ENCODE assay signal across 8 cellular contexts in genomic region chr10:87816842-87817178, GRCh38. TPM values are rescaled to one million over a fixed set of nuclear protein-coding genes. Genes with fewer than 3 reads are reported as not detected.
DNase-seq lines count a peak whose midpoint lies in the region; ATAC-seq and TF ChIP-seq lines count a peak whose summit lies in the region.

No MANE protein-coding gene starts in this region.

- peak overlapping the region; percentile 99 for H3K27ac Mint-ChIP-seq in CD4-positive, alpha-beta T cell
- H3K27ac Mint-ChIP-seq in nephron, result peak overlapping the region; percentile 92 to 98 (median 96)

- CTCF ChIA-PET in CD4-positive, alpha-beta T cell (lab: Charles Lee), result interaction anchor here (0.6 kb wide), 1 partner anchor 26 kb away, joined by 3 read pairs; no protein-coding TSS in a partner anchor

- H3K36me3 Mint-ChIP-seq in CD4-positive, alpha-beta T cell (ENCODE audit: low read depth), result peaks cover 45% of the 10 kb centered on the region
- peaks cover 25% of the 10 kb centered on the region for H3K36me3 Mint-ChIP-seq in nephron (ENCODE audit: low read depth)

- TF ChIP-seq CTCF in CD4-positive, alpha-beta T cell (IDR thresholded peaks at IDR 0.05), result no peak
- no peak for TF ChIP-seq CTCF in LNCaP clone FGC (IDR thresholded peaks at IDR 0.05; ENCODE audit: control insufficient read depth, extremely low read depth, insufficient read depth)
- TF ChIP-seq CTCF in cardiac fibroblast (IDR thresholded peaks at IDR 0.05; ENCODE audit: low read depth, low read length), result no peak
- no peak for TF ChIP-seq CTCF in nephron (IDR thresholded peaks at IDR 0.05; ENCODE audit: unreplicated experiment in 3 of 3)

- no peak for DNase-seq in CD4-positive, alpha-beta T cell
- DNase-seq in LNCaP clone FGC (ENCODE audit: low read depth) (no peak), cardiac fibroblast (ENCODE audit: low read depth in 2 of 2) (peak in 1 of 2 donors; percentile 15), NCI-H82 (lab: John Stamatoyannopoulos, UW) (no peak)

- peaks cover 49% of the 10 kb centered on the region for H3K4me1 Mint-ChIP-seq in CD4-positive, alpha-beta T cell (ENCODE audit: low read depth)
- H3K4me1 Mint-ChIP-seq in nephron, result peaks cover 30% of the 10 kb centered on the region

- no peak overlapping the region for H3K27ac ChIP-seq in CD4-positive, alpha-beta T cell (ENCODE audit: low read depth, low read length)

- intact Hi-C loops in CD4-positive, alpha-beta T cell (cut with DNase I, micrococcal nuclease), result loop anchor here (2.0 to 10.0 kb wide), 3 partner anchors 44 to 1888 kb away; partner anchors contain the start of genes KIF20B (in 1 of the 2), KLLN (in 1 of the 2) and PTEN (in 1 of the 2)

- ATAC-seq in CD4-positive, alpha-beta T cell (ENCODE audit: poor library complexity), result no peak
- ATAC-seq in HG02798 (IDR thresholded peaks at IDR 0.05; ENCODE audit: poor library complexity, unreplicated experiment), result no peak
- ATAC-seq in HG02981 (IDR thresholded peaks at IDR 0.05; ENCODE audit: unreplicated experiment), result no peak
- ATAC-seq in GM19328 (IDR thresholded peaks at IDR 0.05; ENCODE audit: unreplicated experiment), result no peak

- no peaks in the 10 kb centered on the region for H3K9me3 Mint-ChIP-seq in CD4-positive, alpha-beta T cell
- H3K9me3 Mint-ChIP-seq in nephron, result peaks cover 2% of the 10 kb centered on the region

- POLR2A ChIA-PET in CD4-positive, alpha-beta T cell (lab: Charles Lee), result interaction anchor here (3.0 kb wide), 1 partner anchor 766 kb away, joined by 20 read pairs; the partner anchor contains the start of gene RNLS

- no peaks in the 10 kb centered on the region for H3K9me3 ChIP-seq in CD4-positive, alpha-beta T cell (ENCODE audit: control insufficient read depth, low read length)

- no peaks in the 10 kb centered on the region for H3K27me3 ChIP-seq in CD4-positive, alpha-beta T cell (ENCODE audit: control insufficient read depth, insufficient read depth, low read length)

- peak overlapping the region; percentile 92 for H3K4me3 Mint-ChIP-seq in CD4-positive, alpha-beta T cell
- H3K4me3 Mint-ChIP-seq in nephron, result peak overlapping the region; percentile 97 to 100 (median 99)

- H3K4me3 ChIP-seq in LNCaP clone FGC (ENCODE audit: low read depth, low read length) (peak overlapping the region; percentile 74), cardiac fibroblast (replicated peaks in 1 of 2; ENCODE audit: low read depth in 2 of 2, low read length in 2 of 2) (peak overlapping the region; percentile 78 to 86)

- H3K27me3 Mint-ChIP-seq in CD4-positive, alpha-beta T cell, result no peaks in the 10 kb centered on the region
- no peaks in the 10 kb centered on the region for H3K27me3 Mint-ChIP-seq in nephron (ENCODE audit: low read depth)

RNA-seq across cellular contexts. Expression of gene ATAD1, which starts 1.2 kb away (rescaled TPM):
- 10 to 100 TPM; 33.7 to 38.7 TPM for total RNA-seq in CD4-positive, alpha-beta T cell

RNA-seq across cellular contexts. Expression of gene KLLN, which starts 46.5 kb away (rescaled TPM):
- total RNA-seq in CD4-positive, alpha-beta T cell, result under 1 TPM; 0.33 to 0.36 TPM

RNA-seq across cellular contexts. Expression of gene PTEN, which starts 46.6 kb away (rescaled TPM):
- 10 to 100 TPM; 79.8 to 86.0 TPM for total RNA-seq in CD4-positive, alpha-beta T cell
